ENCODE assay signal across 8 cellular contexts in genomic region chr16:30747331-30747730, GRCh38.
A peak's percentile ranks its signal among the peaks of the same experiment; 100 is the strongest.
DNase-seq lines count a peak whose midpoint lies in the region; ATAC-seq and TF ChIP-seq lines count a peak whose summit lies in the region.

No MANE protein-coding gene starts in this region.

- no peak overlapping the region for H3K4me3 ChIP-seq in astrocyte of the spinal cord (ENCODE audit: low read depth, low read length)

- in situ Hi-C loops in astrocyte of the spinal cord (cut with HindIII; ENCODE audit: low sequenced_read_pairs): no loop called here

- TF ChIP-seq CTCF in astrocyte of the spinal cord (IDR thresholded peaks at IDR 0.05; ENCODE audit: low read depth, low read length): no peak

- H3K27ac Mint-ChIP-seq in stimulated activated naive CD8-positive, alpha-beta T cell treated with anti-CD3 and anti-CD28 coated beads, Interleukin-15, Interleukin-2, amounts not matched to agents 100 ng/mL and 50 ng/mL, for 24 hours: peak overlapping the region; percentile 80
- peak overlapping the region; percentile 80 for H3K27ac Mint-ChIP-seq in memory B cell

- no peaks in the 10 kb centered on the region for H3K9me3 Mint-ChIP-seq in stimulated activated naive CD8-positive, alpha-beta T cell treated with anti-CD3 and anti-CD28 coated beads, Interleukin-15, Interleukin-2, amounts not matched to agents 100 ng/mL and 50 ng/mL, for 24 hours
- no peaks in the 10 kb centered on the region for H3K9me3 Mint-ChIP-seq in memory B cell

- no peak for DNase-seq in stimulated activated naive CD8-positive, alpha-beta T cell treated with anti-CD3 and anti-CD28 coated beads, Interleukin-15, Interleukin-2, amounts not matched to agents 100 U/mL and 50 U/mL, for 24 hours
- peak; percentile 28 for DNase-seq in astrocyte of the spinal cord (ENCODE audit: low read depth, low spot score)
- DNase-seq in memory B cell (ENCODE audit: low spot score in 2 of 2): no peak
- DNase-seq in hepatic stellate cell (ENCODE audit: low spot score): no peak
- DNase-seq in Kasumi-1 (lab: John Stamatoyannopoulos, UW): no peak
- DNase-seq in dedifferentiated amniotic fluid mesenchymal stem cell (ENCODE audit: extremely low spot score): no peak

- peaks cover 23% of the 10 kb centered on the region for H3K4me1 Mint-ChIP-seq in stimulated activated naive CD8-positive, alpha-beta T cell treated with anti-CD3 and anti-CD28 coated beads, Interleukin-15, Interleukin-2, amounts not matched to agents 100 ng/mL and 50 ng/mL, for 24 hours (ENCODE audit: low read depth)
- peaks cover 17% of the 10 kb centered on the region for H3K4me1 Mint-ChIP-seq in memory B cell

- H3K27me3 Mint-ChIP-seq in stimulated activated naive CD8-positive, alpha-beta T cell treated with anti-CD3 and anti-CD28 coated beads, Interleukin-15, Interleukin-2, amounts not matched to agents 100 ng/mL and 50 ng/mL, for 24 hours: no peaks in the 10 kb centered on the region
- no peaks in the 10 kb centered on the region for H3K27me3 Mint-ChIP-seq in memory B cell

- no peak for ATAC-seq in stimulated activated naive CD8-positive, alpha-beta T cell treated with anti-CD3 and anti-CD28 coated beads, Interleukin-15, Interleukin-2, amounts not matched to agents 100 U/mL and 50 U/mL, for 24 hours
- ATAC-seq in memory B cell (ENCODE audit: low read depth) (no peak), HG02588 (IDR thresholded peaks at IDR 0.05; ENCODE audit: unreplicated experiment) (no peak)

- peak overlapping the region; percentile 90 for H3K4me3 Mint-ChIP-seq in stimulated activated naive CD8-positive, alpha-beta T cell treated with anti-CD3 and anti-CD28 coated beads, Interleukin-15, Interleukin-2, amounts not matched to agents 100 ng/mL and 50 ng/mL, for 24 hours
- peak overlapping the region; percentile 94 for H3K4me3 Mint-ChIP-seq in memory B cell

- peaks cover 30% of the 10 kb centered on the region for H3K36me3 Mint-ChIP-seq in stimulated activated naive CD8-positive, alpha-beta T cell treated with anti-CD3 and anti-CD28 coated beads, Interleukin-15, Interleukin-2, amounts not matched to agents 100 ng/mL and 50 ng/mL, for 24 hours (ENCODE audit: low read depth)
- H3K36me3 Mint-ChIP-seq in memory B cell: peaks cover 18% of the 10 kb centered on the region
